Comparison of ENCODE assay signal across 21 cellular contexts in genomic region chr15:58741032-58741431, GRCh38.
"Had no signal": no experiment of that assay in that cellular context is flagged by ENCODE, and none has a peak within 500 bp of the region (broad histone marks: within the 10 kb centered on the region; RNA-seq: fewer than 3 reads in every experiment).

No MANE protein-coding gene starts in this region.

- H3K27me3 ChIP-seq: cardiac muscle cell, heart left ventricle, thyroid gland had no signal

- DNase-seq: activated CD4-positive, alpha-beta T cell treated with anti-CD3 and anti-CD28 coated beads, Interleukin-2, amount 50 U/mL, for 48 hours; activated CD8-positive, alpha-beta memory T cell treated with anti-CD3 and anti-CD28 coated beads, Interleukin-2, amount 50 U/mL, for 48 hours; activated effector memory CD4-positive, alpha-beta T cell treated with Interleukin-2 at 50 U/mL for 16 hours; activated naive CD4-positive, alpha-beta T cell treated with anti-CD3 and anti-CD28 coated beads for 36 hours; activated naive CD8-positive, alpha-beta T cell treated with anti-CD3 and anti-CD28 coated beads, Interleukin-2, amount 10 ng/mL, durations not matched to agents 7 days and 5 days; activated T-cell treated with anti-CD3 and anti-CD28 coated beads, Interleukin-2, amount 50 U/mL, for 72 hours; amygdala; effector CD4-positive, alpha-beta T cell; heart left ventricle; nucleus accumbens; right cardiac atrium; stimulated activated CD4-positive, alpha-beta T cell treated with anti-CD3 and anti-CD28 coated beads, Interleukin-1b, Interleukin-23, amount 100 ng/mL, for 48 hours; substantia nigra; T-helper 9 cell; thyroid gland had no signal

- ATAC-seq: activated T-cell treated with anti-CD3 and anti-CD28 coated beads, Interleukin-2, amount 50 U/mL, for 72 hours; heart left ventricle; right cardiac atrium had no signal

- H3K9me3 ChIP-seq: heart left ventricle, thyroid gland had no signal

- FAIRE-seq: endometrium, islet of Langerhans had no signal

- H3K4me3 Mint-ChIP-seq: activated naive CD4-positive, alpha-beta T cell treated with anti-CD3 and anti-CD28 coated beads for 36 hours; activated naive CD8-positive, alpha-beta T cell treated with anti-CD3 and anti-CD28 coated beads, Interleukin-2, amount 10 ng/mL, durations not matched to agents 7 days and 5 days; activated T-cell treated with anti-CD3 and anti-CD28 coated beads, Interleukin-2, amount 50 U/mL, for 72 hours; memory B cell; stimulated activated naive CD8-positive, alpha-beta T cell treated with anti-CD3 and anti-CD28 coated beads, Interleukin-15, Interleukin-2, amounts not matched to agents 100 ng/mL and 50 ng/mL, for 24 hours had no signal

- H3K27ac ChIP-seq: cardiac muscle cell, parathyroid adenoma, thyroid gland had no signal

- H3K4me3 ChIP-seq: cardiac muscle cell, heart left ventricle, thyroid gland had no signal

- H2AFZ ChIP-seq: parathyroid adenoma had no signal

- H3K36me3 ChIP-seq: cardiac muscle cell, heart left ventricle, thyroid gland had no signal

- H3K4me1 ChIP-seq: parathyroid adenoma had no signal

- H3K9me3 Mint-ChIP-seq: activated naive CD4-positive, alpha-beta T cell treated with anti-CD3 and anti-CD28 coated beads for 36 hours; activated naive CD8-positive, alpha-beta T cell treated with anti-CD3 and anti-CD28 coated beads, Interleukin-2, amount 10 ng/mL, durations not matched to agents 7 days and 5 days; activated T-cell treated with anti-CD3 and anti-CD28 coated beads, Interleukin-2, amount 50 U/mL, for 72 hours; memory B cell; stimulated activated naive CD8-positive, alpha-beta T cell treated with anti-CD3 and anti-CD28 coated beads, Interleukin-15, Interleukin-2, amounts not matched to agents 100 ng/mL and 50 ng/mL, for 24 hours had no signal

- H3K9ac ChIP-seq: parathyroid adenoma had no signal

- H3K27me3 Mint-ChIP-seq: activated naive CD8-positive, alpha-beta T cell treated with anti-CD3 and anti-CD28 coated beads, Interleukin-2, amount 10 ng/mL, durations not matched to agents 7 days and 5 days; memory B cell; stimulated activated naive CD8-positive, alpha-beta T cell treated with anti-CD3 and anti-CD28 coated beads, Interleukin-15, Interleukin-2, amounts not matched to agents 100 ng/mL and 50 ng/mL, for 24 hours had no signal

- H3K27ac Mint-ChIP-seq: activated naive CD4-positive, alpha-beta T cell treated with anti-CD3 and anti-CD28 coated beads for 36 hours; activated naive CD8-positive, alpha-beta T cell treated with anti-CD3 and anti-CD28 coated beads, Interleukin-2, amount 10 ng/mL, durations not matched to agents 7 days and 5 days; activated T-cell treated with anti-CD3 and anti-CD28 coated beads, Interleukin-2, amount 50 U/mL, for 72 hours; memory B cell; stimulated activated naive CD8-positive, alpha-beta T cell treated with anti-CD3 and anti-CD28 coated beads, Interleukin-15, Interleukin-2, amounts not matched to agents 100 ng/mL and 50 ng/mL, for 24 hours had no signal
